In the genomic region with DNA sequence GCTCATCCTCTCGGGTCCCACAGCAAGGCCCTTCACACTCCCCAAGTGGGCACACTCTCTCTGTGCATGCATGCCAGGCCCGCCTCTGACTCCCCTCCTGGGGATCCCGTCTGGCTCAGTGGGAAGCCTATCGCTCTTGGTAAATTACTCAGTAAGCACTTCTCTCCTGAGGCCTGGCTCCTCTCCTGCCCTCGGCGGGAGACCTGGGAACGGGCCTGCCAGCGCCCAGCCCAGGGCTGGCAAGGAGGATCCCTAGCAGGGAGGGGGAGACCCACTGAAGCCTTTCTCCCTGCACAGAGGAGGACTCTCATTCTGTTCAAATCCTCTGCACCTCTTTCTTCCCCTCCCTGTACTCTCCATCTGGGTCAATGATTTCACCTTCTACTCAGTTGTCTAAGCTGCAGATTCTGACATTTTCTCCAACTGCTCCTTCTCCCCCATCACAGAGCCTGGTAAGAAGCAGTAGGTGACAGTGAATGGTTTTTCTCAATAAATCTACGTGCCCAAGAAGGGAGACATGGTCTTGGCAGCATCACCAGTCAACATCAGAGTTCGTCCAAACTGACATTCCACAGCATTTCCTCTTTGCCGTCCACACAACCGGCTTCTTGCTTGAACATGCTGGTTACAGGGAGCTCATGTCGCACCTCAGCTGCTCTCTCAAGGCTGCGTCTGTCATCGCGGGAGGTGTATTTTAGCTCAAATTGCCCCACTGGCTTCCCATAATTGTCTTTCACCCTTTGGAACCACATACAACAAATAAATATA, we compare ENCODE assay signal across 22 cellular contexts.
DNase-seq lines count a peak whose midpoint lies in the region; ATAC-seq and TF ChIP-seq lines count a peak whose summit lies in the region.
"Had no signal": no experiment of that assay in that cellular context is flagged by ENCODE, and none has a peak within 500 bp of the region (broad histone marks: within the 10 kb centered on the region; RNA-seq: fewer than 3 reads in every experiment).

No MANE protein-coding gene starts in this region.

- WGBS in prostate gland = 48% methylated on average over 16 of the region's 16 CpGs

- H3K4me3 ChIP-seq in A673 (ENCODE audit: low read depth, low read length, poor library complexity, severe bottlenecking) (no peak overlapping the region), prostate gland (no peak overlapping the region)
- H3K4me3 ChIP-seq: BLaER1, GM23248, SJSA1 had no signal

- no peaks in the 10 kb centered on the region for H3K27me3 Mint-ChIP-seq in activated naive CD4-positive, alpha-beta T cell treated with anti-CD3 and anti-CD28 coated beads, Interleukin-2, amount 50 U/mL, for 24 hours
- no peaks in the 10 kb centered on the region for H3K27me3 Mint-ChIP-seq in activated naive CD4-positive, alpha-beta T cell treated with anti-CD3 and anti-CD28 coated beads for 36 hours (ENCODE audit: low read depth)
- no peaks in the 10 kb centered on the region for H3K27me3 Mint-ChIP-seq in WTC11 (ENCODE audit: low read depth)

- no peaks in the 10 kb centered on the region for H3K9me3 ChIP-seq in A673 (ENCODE audit: low read depth, low read length, poor library complexity, severe bottlenecking)
- no peaks in the 10 kb centered on the region for H3K9me3 ChIP-seq in prostate gland
- H3K9me3 ChIP-seq: BLaER1, SJSA1 had no signal

- CTCF ChIA-PET in activated naive CD4-positive, alpha-beta T cell treated with anti-CD3 and anti-CD28 coated beads for 36 hours (lab: Charles Lee) = interaction anchor here (0.6 kb wide), 1 partner anchor 1722 kb away, joined by 3 read pairs; no protein-coding TSS in a partner anchor
- CTCF ChIA-PET in A673 (lab: Charles Lee) = no interaction called here
- CTCF ChIA-PET in WTC11 (lab: Charles Lee) = interaction anchor here (1.0 kb wide), 1 partner anchor 234 kb away, joined by 6 read pairs; no protein-coding TSS in a partner anchor

- DNase-seq in activated naive CD4-positive, alpha-beta T cell treated with anti-CD3 and anti-CD28 coated beads for 36 hours = no peak
- peak; percentile 26 for DNase-seq in A673 (ENCODE audit: low spot score)
- no peak for DNase-seq in WTC11 (ENCODE audit: low spot score)
- DNase-seq in prostate gland (ENCODE audit: low spot score) = peak; percentile 73
- no peak for DNase-seq in NCI-H1436 (lab: John Stamatoyannopoulos, UW)
- DNase-seq: GF-D8, GM23248, NCI-H1048, NCI-H146, NCI-H2081 treated with DMSO at 0.1 percent for 48 hours, NCI-H510A, NCI-H774, PC-3 had no signal

- H3K27ac Mint-ChIP-seq in activated naive CD4-positive, alpha-beta T cell treated with anti-CD3 and anti-CD28 coated beads, Interleukin-2, amount 50 U/mL, for 24 hours = peak overlapping the region; percentile 38
- no peak overlapping the region for H3K27ac Mint-ChIP-seq in activated naive CD4-positive, alpha-beta T cell treated with anti-CD3 and anti-CD28 coated beads for 36 hours
- H3K27ac Mint-ChIP-seq in WTC11 = peak overlapping the region; percentile 43; the same call in 1 of the 2 replicates

- H3K27me3 ChIP-seq in A673 (replicated peaks; ENCODE audit: insufficient read depth, low read depth, low read length, poor library complexity) (no peaks in the 10 kb centered on the region), prostate gland (replicated peaks; ENCODE audit: insufficient read depth) (no peaks in the 10 kb centered on the region)
- H3K27me3 ChIP-seq: BLaER1, SJSA1 had no signal

- H3K4me1 Mint-ChIP-seq in activated naive CD4-positive, alpha-beta T cell treated with anti-CD3 and anti-CD28 coated beads, Interleukin-2, amount 50 U/mL, for 24 hours = peaks cover 20% of the 10 kb centered on the region
- peaks cover 17% of the 10 kb centered on the region for H3K4me1 Mint-ChIP-seq in activated naive CD4-positive, alpha-beta T cell treated with anti-CD3 and anti-CD28 coated beads for 36 hours (ENCODE audit: low read depth)
- peaks cover 31% of the 10 kb centered on the region for H3K4me1 Mint-ChIP-seq in WTC11

- intact Hi-C loops in activated naive CD4-positive, alpha-beta T cell treated with anti-CD3 and anti-CD28 coated beads for 36 hours (cut with micrococcal nuclease) = no loop called here
- intact Hi-C loops in A673 (cut with micrococcal nuclease; ENCODE audit: unreplicated experiment) (no loop called here), prostate gland (cut with DNase I) (no loop called here)

- POLR2A ChIA-PET in A673 (lab: Charles Lee; ENCODE audit: low non-redundant PET) = no interaction called here
- POLR2A ChIA-PET in WTC11 (lab: Charles Lee) = no interaction called here

- H3K27ac ChIP-seq in A673 (ENCODE audit: low read depth, low read length, poor library complexity, severe bottlenecking) (no peak overlapping the region), prostate gland (peak overlapping the region in 1 of 2 donors; percentile 5)
- H3K27ac ChIP-seq: 22Rv1, BLaER1, GM23248, KMS-11, RWPE1, SJSA1 had no signal

- TF ChIP-seq POLR2A in prostate gland (IDR thresholded peaks at IDR 0.05) = no peak

- H3K4me1 ChIP-seq in A673 (ENCODE audit: insufficient read depth, low read length, poor library complexity, severe bottlenecking) (peaks cover 17% of the 10 kb centered on the region), prostate gland (replicated peaks) (no peaks in the 10 kb centered on the region)
- H3K4me1 ChIP-seq: SJSA1 had no signal

- no peaks in the 10 kb centered on the region for H3K36me3 Mint-ChIP-seq in activated naive CD4-positive, alpha-beta T cell treated with anti-CD3 and anti-CD28 coated beads, Interleukin-2, amount 50 U/mL, for 24 hours
- H3K36me3 Mint-ChIP-seq in activated naive CD4-positive, alpha-beta T cell treated with anti-CD3 and anti-CD28 coated beads for 36 hours (ENCODE audit: low read depth) = no peaks in the 10 kb centered on the region
- H3K36me3 Mint-ChIP-seq in WTC11 = peaks cover 14% of the 10 kb centered on the region

- no peaks in the 10 kb centered on the region for H3K9me3 Mint-ChIP-seq in activated naive CD4-positive, alpha-beta T cell treated with anti-CD3 and anti-CD28 coated beads, Interleukin-2, amount 50 U/mL, for 24 hours
- H3K9me3 Mint-ChIP-seq in activated naive CD4-positive, alpha-beta T cell treated with anti-CD3 and anti-CD28 coated beads for 36 hours = no peaks in the 10 kb centered on the region
- no peaks in the 10 kb centered on the region for H3K9me3 Mint-ChIP-seq in WTC11

- peaks cover 11% of the 10 kb centered on the region for H3K36me3 ChIP-seq in A673 (ENCODE audit: insufficient read depth, low read length, poor library complexity, severe bottlenecking)
- no peaks in the 10 kb centered on the region for H3K36me3 ChIP-seq in prostate gland
- H3K36me3 ChIP-seq: SJSA1 had no signal

- no TSS peak for BruUV-seq in A673 (replicated peaks; lab: Mats Ljungman, UMichigan)

- TF ChIP-seq CTCF in A673 (conservative IDR thresholded peaks at IDR 0.05; ENCODE audit: low read depth, low read length) = no peak
- no peak for TF ChIP-seq CTCF in WTC11 (IDR thresholded peaks at IDR 0.05)
- TF ChIP-seq CTCF in prostate gland (IDR thresholded peaks at IDR 0.05) = no peak

- no peak for ATAC-seq in WTC11
- no peak for ATAC-seq in HG03378 (IDR thresholded peaks at IDR 0.05; ENCODE audit: unreplicated experiment)
- ATAC-seq in HG03354 (IDR thresholded peaks at IDR 0.05; ENCODE audit: poor library complexity, severe bottlenecking, unreplicated experiment) = no peak
- ATAC-seq: HepG2, PC-3 had no signal

- no peak overlapping the region for H3K4me3 Mint-ChIP-seq in activated naive CD4-positive, alpha-beta T cell treated with anti-CD3 and anti-CD28 coated beads, Interleukin-2, amount 50 U/mL, for 24 hours
- no peak overlapping the region for H3K4me3 Mint-ChIP-seq in activated naive CD4-positive, alpha-beta T cell treated with anti-CD3 and anti-CD28 coated beads for 36 hours
- no peak overlapping the region for H3K4me3 Mint-ChIP-seq in WTC11

TF ChIP-seq in WTC11, 78 proteins besides CTCF, POLR2A, EP300 and RAD21 (continues in another document):
- TF ChIP-seq OVOL2 (CRISPR knock-in tag; IDR thresholded peaks at IDR 0.05; ENCODE audit: borderline replicate concordance) (no peak), MYBL2 (CRISPR knock-in tag; IDR thresholded peaks at IDR 0.05) (no peak), TEAD4 (CRISPR knock-in tag; IDR thresholded peaks at IDR 0.05) (no peak)
- TF ChIP-seq, protein P1, sequence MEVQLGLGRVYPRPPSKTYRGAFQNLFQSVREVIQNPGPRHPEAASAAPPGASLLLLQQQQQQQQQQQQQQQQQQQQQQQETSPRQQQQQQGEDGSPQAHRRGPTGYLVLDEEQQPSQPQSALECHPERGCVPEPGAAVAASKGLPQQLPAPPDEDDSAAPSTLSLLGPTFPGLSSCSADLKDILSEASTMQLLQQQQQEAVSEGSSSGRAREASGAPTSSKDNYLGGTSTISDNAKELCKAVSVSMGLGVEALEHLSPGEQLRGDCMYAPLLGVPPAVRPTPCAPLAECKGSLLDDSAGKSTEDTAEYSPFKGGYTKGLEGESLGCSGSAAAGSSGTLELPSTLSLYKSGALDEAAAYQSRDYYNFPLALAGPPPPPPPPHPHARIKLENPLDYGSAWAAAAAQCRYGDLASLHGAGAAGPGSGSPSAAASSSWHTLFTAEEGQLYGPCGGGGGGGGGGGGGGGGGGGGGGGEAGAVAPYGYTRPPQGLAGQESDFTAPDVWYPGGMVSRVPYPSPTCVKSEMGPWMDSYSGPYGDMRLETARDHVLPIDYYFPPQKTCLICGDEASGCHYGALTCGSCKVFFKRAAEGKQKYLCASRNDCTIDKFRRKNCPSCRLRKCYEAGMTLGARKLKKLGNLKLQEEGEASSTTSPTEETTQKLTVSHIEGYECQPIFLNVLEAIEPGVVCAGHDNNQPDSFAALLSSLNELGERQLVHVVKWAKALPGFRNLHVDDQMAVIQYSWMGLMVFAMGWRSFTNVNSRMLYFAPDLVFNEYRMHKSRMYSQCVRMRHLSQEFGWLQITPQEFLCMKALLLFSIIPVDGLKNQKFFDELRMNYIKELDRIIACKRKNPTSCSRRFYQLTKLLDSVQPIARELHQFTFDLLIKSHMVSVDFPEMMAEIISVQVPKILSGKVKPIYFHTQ (CRISPR knock-in tag; IDR thresholded peaks at IDR 0.05) = no peak

Comparison
In these comparisons a context has a peak if more than half of its experiments do, and no peak if none do; other contexts are left out.
1. DNase-seq: peak in A673 (single experiment) and prostate gland (single experiment); none in activated naive CD4-positive, alpha-beta T cell treated with anti-CD3 and anti-CD28 coated beads for 36 hours (single experiment), WTC11 (single experiment) and NCI-H1436 (single experiment).